1 cellular context compared by ENCODE assay signal in the genomic region with DNA sequence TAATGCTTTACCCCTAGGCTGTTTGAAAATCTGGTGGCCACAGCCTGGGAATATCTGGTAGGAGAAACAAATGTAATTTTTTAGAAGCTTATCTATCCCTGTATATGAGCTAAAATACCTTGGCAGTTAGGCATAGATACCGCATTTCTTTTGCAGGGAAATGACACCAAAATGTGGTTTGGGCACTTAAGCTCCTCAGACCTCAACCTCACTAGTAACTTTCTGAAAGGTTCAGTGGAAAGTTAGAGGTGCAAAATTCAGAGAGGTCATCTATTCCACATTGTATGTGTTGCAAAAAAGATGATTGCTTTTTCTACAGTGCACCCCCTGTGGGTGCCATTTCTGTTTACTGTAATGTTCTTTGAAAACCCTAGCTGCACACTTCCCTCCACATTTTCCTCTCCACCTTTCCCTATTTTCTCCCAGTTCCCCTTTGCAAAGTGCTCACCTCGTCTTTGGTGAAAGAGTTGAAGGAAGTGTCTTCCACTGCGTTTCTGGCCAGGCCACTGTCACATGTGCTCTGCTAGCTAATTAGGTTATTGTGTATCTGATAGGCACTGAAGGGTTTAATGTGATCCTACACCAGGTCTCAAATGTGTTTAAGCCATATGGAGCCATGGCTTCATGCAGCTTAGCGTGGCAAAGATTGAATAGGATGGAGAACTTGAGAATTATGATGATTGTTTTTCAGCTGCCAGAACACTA.
TF ChIP-seq lines count a peak whose summit lies in the region.

No MANE protein-coding gene starts in this region.

TF ChIP-seq in HCT116, 20 proteins besides CTCF, POLR2A, EP300 and RAD21 (continued from another document):
- TF ChIP-seq, protein P1, sequence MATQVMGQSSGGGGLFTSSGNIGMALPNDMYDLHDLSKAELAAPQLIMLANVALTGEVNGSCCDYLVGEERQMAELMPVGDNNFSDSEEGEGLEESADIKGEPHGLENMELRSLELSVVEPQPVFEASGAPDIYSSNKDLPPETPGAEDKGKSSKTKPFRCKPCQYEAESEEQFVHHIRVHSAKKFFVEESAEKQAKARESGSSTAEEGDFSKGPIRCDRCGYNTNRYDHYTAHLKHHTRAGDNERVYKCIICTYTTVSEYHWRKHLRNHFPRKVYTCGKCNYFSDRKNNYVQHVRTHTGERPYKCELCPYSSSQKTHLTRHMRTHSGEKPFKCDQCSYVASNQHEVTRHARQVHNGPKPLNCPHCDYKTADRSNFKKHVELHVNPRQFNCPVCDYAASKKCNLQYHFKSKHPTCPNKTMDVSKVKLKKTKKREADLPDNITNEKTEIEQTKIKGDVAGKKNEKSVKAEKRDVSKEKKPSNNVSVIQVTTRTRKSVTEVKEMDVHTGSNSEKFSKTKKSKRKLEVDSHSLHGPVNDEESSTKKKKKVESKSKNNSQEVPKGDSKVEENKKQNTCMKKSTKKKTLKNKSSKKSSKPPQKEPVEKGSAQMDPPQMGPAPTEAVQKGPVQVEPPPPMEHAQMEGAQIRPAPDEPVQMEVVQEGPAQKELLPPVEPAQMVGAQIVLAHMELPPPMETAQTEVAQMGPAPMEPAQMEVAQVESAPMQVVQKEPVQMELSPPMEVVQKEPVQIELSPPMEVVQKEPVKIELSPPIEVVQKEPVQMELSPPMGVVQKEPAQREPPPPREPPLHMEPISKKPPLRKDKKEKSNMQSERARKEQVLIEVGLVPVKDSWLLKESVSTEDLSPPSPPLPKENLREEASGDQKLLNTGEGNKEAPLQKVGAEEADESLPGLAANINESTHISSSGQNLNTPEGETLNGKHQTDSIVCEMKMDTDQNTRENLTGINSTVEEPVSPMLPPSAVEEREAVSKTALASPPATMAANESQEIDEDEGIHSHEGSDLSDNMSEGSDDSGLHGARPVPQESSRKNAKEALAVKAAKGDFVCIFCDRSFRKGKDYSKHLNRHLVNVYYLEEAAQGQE (IDR thresholded peaks at IDR 0.05; ENCODE audit: low read depth), result no peak
- TF ChIP-seq SP1 (IDR thresholded peaks at IDR 0.05; ENCODE audit: low read depth) (no peak), FOSL1 (IDR thresholded peaks at IDR 0.05; ENCODE audit: low read depth) (no peak)
- TF ChIP-seq, protein P2, sequence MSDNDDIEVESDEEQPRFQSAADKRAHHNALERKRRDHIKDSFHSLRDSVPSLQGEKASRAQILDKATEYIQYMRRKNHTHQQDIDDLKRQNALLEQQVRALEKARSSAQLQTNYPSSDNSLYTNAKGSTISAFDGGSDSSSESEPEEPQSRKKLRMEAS (IDR thresholded peaks at IDR 0.05), result no peak
